Comparison of ENCODE assay signal across 19 cellular contexts in the genomic region with DNA sequence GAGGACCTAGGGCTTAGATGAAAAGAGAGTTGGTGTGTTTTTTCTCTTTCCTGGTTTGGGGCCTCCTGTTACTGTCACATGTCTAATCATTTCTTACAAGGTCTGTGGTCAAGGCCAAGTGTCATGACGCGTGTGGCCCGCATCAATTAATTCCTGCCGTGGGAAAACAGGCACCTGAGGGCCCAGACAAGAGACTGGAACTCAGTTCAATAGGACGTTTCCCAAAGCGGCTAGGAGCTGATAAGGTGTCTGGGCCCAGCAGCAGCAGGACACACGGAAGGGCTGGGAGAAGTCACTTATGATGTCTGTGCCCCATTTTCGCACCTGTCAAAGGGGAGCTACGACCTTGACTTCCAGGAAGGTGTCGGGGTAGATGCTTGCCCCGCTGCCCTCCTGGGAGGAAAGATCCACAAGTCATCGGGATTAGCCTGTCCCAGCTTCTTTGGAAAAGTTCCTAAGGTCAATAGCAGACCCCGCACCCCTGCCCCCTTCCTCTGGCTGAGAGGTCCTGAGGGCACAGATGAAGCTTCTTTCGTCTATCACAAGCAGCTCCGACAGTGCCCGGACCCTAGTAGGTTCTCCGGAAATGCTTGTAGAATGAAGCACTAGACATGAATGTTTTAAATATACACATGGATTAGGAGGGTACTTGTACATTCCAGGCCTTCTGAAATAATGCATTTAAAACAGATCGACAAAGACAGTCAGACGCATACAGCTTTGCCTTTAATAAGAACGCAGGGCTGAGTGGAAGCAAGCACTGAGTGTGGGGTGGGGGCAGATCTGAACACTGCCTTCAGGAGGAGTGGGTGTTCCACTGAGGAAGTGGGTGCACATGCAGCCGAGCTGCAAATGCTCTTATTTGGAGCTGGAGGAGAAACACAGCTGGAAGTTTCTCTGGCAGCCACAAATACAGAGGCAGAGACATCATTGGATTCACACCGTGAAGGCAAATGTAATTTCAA.
DNase-seq lines count a peak whose midpoint lies in the region; TF ChIP-seq lines count a peak whose summit lies in the region.
"Had no signal": no experiment of that assay in that cellular context is flagged by ENCODE, and none has a peak within 500 bp of the region (broad histone marks: within the 10 kb centered on the region; RNA-seq: fewer than 3 reads in every experiment).

No MANE protein-coding gene starts in this region.

- H3K27me3 Mint-ChIP-seq in osteocyte (ENCODE audit: unreplicated experiment) = no peaks in the 10 kb centered on the region

- DNase-seq in ELR (ENCODE audit: low read depth) (peak; percentile 21), fibroblast of villous mesenchyme (ENCODE audit: low read depth) (peak; percentile 88), osteocyte (ENCODE audit: extremely low spot score, unreplicated experiment) (peak; percentile 54), NCI-H2196 treated with DMSO at 0.1 percent for 48 hours (lab: John Stamatoyannopoulos, UW; ENCODE audit: unreplicated experiment) (no peak), SHP77 treated with DMSO at 0.1 percent for 48 hours (lab: John Stamatoyannopoulos, UW) (no peak), NCI-H1417 treated with DMSO at 0.1 percent for 48 hours (lab: John Stamatoyannopoulos, UW) (no peak)
- DNase-seq: activated CD4-positive, alpha-beta T cell treated with anti-CD3 and anti-CD28 coated beads, Interleukin-2, amount 50 U/mL, for 48 hours; activated CD4-positive, CD25-positive, alpha-beta regulatory T cell; activated effector memory CD4-positive, alpha-beta T cell treated with anti-CD3 and anti-CD28 coated beads, Interleukin-2, amount 50 U/mL, for 16 hours; C1 segment of cervical spinal cord; colonic mucosa; DND-41; esophagus squamous epithelium; NCI-H1092 treated with DMSO at 0.1 percent for 48 hours; NCI-H2029 treated with DMSO at 0.1 percent for 48 hours; NCI-H774; stimulated activated CD4-positive, alpha-beta T cell treated with anti-CD3 and anti-CD28 coated beads, Interleukin-2, amount 100 ng/mL, for 24 hours had no signal

- no peaks in the 10 kb centered on the region for H3K9me3 Mint-ChIP-seq in osteocyte (ENCODE audit: unreplicated experiment)

- TF ChIP-seq CTCF in WI38 (IDR thresholded peaks at IDR 0.05; ENCODE audit: low read depth, low read length) (no peak), fibroblast of villous mesenchyme (IDR thresholded peaks at IDR 0.05; ENCODE audit: insufficient read depth, low read depth, low read length) (no peak), osteocyte (IDR thresholded peaks at IDR 0.05) (no peak)

- H3K36me3 Mint-ChIP-seq in osteocyte (ENCODE audit: unreplicated experiment) = no peaks in the 10 kb centered on the region

- peak overlapping the region; percentile 30; the same call in 1 of the 2 replicates for H3K4me3 ChIP-seq in WI38 (ENCODE audit: low read depth, low read length)
- no peak overlapping the region for H3K4me3 ChIP-seq in fibroblast of villous mesenchyme (ENCODE audit: low read depth, low read length)
- H3K4me3 ChIP-seq: colonic mucosa, esophagus squamous epithelium, skin epidermis had no signal

- H3K4me1 Mint-ChIP-seq in osteocyte (ENCODE audit: unreplicated experiment) = peaks cover 10% of the 10 kb centered on the region

- no peak overlapping the region for H3K4me3 Mint-ChIP-seq in osteocyte (ENCODE audit: unreplicated experiment)

- no peak overlapping the region for H3K27ac Mint-ChIP-seq in osteocyte (ENCODE audit: unreplicated experiment)

Comparison
In these comparisons a context has a peak if more than half of its experiments do, and no peak if none do; other contexts are left out.
1. DNase-seq: peak in ELR (single experiment), fibroblast of villous mesenchyme (single experiment) and osteocyte (single experiment); none in NCI-H2196 treated with DMSO at 0.1 percent for 48 hours (single experiment), SHP77 treated with DMSO at 0.1 percent for 48 hours (single experiment) and NCI-H1417 treated with DMSO at 0.1 percent for 48 hours (single experiment).